20 cellular contexts compared by ENCODE assay signal in the genomic region with DNA sequence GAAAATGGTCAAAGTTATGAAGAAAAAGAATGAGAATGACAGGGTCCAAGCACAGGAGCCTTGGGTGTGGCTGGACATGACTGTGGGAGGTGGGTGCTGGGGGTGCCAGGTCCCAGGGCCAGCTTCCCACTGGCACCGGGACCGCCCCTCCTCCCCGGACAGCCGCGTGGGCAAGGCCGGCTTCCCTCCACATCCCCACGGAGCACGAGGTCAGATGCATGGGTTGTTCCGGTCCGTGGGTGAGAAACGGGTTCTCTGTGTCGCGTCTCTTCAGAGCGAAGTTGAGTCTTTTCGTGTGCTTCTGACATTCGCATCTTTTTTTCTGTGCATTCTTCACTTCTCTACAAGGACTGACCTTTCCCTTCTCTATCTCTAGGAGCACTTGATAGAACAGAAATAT. TPM values are rescaled to one million over a fixed set of nuclear protein-coding genes. Genes with fewer than 3 reads are reported as not detected.
A peak's percentile ranks its signal among the peaks of the same experiment; 100 is the strongest.
DNase-seq lines count a peak whose midpoint lies in the region; ATAC-seq and TF ChIP-seq lines count a peak whose summit lies in the region.
"Had no signal": no experiment of that assay in that cellular context is flagged by ENCODE, and none has a peak within 500 bp of the region (broad histone marks: within the 10 kb centered on the region; RNA-seq: fewer than 3 reads in every experiment).

No MANE protein-coding gene starts in this region.

- no peak overlapping the region for H3K14ac ChIP-seq in neuronal stem cell (ENCODE audit: low read length)

- intact Hi-C loops in vagina (cut with DNase I), result no loop called here

- H3K36me3 Mint-ChIP-seq in progenitor cell of endocrine pancreas (ENCODE audit: insufficient read depth), result no peaks in the 10 kb centered on the region

- TF ChIP-seq CTCF in vagina (IDR thresholded peaks at IDR 0.05), result no peak
- TF ChIP-seq CTCF in progenitor cell of endocrine pancreas (IDR thresholded peaks at IDR 0.05; ENCODE audit: unreplicated experiment), result no peak

- no peak for TF ChIP-seq POLR2A in vagina (IDR thresholded peaks at IDR 0.05)

- no peaks in the 10 kb centered on the region for H3K27me3 ChIP-seq in neuronal stem cell (ENCODE audit: control insufficient read depth in 3 of 3, insufficient read depth in 3 of 3, low read depth in 1 of 3, low read length in 3 of 3)
- H3K27me3 ChIP-seq in vagina, result no peaks in the 10 kb centered on the region

- H3K4me2 ChIP-seq in neuronal stem cell (ENCODE audit: insufficient read depth, low read length, poor library complexity, severe bottlenecking), result no peak overlapping the region

- H3K18ac ChIP-seq in neuronal stem cell (ENCODE audit: low read length), result peak overlapping the region; percentile 68

- no peak overlapping the region for H3K4me3 Mint-ChIP-seq in progenitor cell of endocrine pancreas (ENCODE audit: low read depth)
- H3K4me3 Mint-ChIP-seq: CD4-positive, alpha-beta T cell; H9 had no signal

- H2AFZ ChIP-seq in neuronal stem cell (ENCODE audit: low read length), result no peak overlapping the region

- WGBS in neuronal stem cell (ENCODE audit: extremely low coverage in 2 of 2, insufficient read length in 2 of 2, insufficient replicate concordance in 1 of 2), 2 donors, result no CpG with 5 or more reads among the region's 16 CpGs

- no peak overlapping the region for H3K9ac ChIP-seq in neuronal stem cell (ENCODE audit: low read depth, low read length, poor library complexity)

- peaks cover 6 to 10% of the 10 kb centered on the region in 2 donors for H3K4me1 ChIP-seq in neuronal stem cell (ENCODE audit: control insufficient read depth in 2 of 2, insufficient read depth in 1 of 2, low read depth in 1 of 2, low read length in 2 of 2)
- H3K4me1 ChIP-seq in vagina, result peaks cover 18% of the 10 kb centered on the region

- no peak overlapping the region for H2BK5ac ChIP-seq in neuronal stem cell (ENCODE audit: low read length)

- H2BK12ac ChIP-seq in neuronal stem cell (ENCODE audit: low read length), result no peak overlapping the region

- H3K9me3 Mint-ChIP-seq in progenitor cell of endocrine pancreas (ENCODE audit: low read depth), result no peaks in the 10 kb centered on the region
- H3K9me3 Mint-ChIP-seq: CD4-positive, alpha-beta T cell; H9 had no signal

- H2BK120ac ChIP-seq in neuronal stem cell (ENCODE audit: low read depth, low read length), result no peak overlapping the region

- H4K91ac ChIP-seq in neuronal stem cell (ENCODE audit: low read depth, low read length, poor library complexity), result no peak overlapping the region

- H2BK15ac ChIP-seq in neuronal stem cell (ENCODE audit: low read length), result no peak overlapping the region

- H3K27ac ChIP-seq in neuronal stem cell (replicated peaks; ENCODE audit: low read length) (no peak overlapping the region), vagina (no peak overlapping the region)
- H3K27ac ChIP-seq: C4-2B had no signal

- no peaks in the 10 kb centered on the region for H3K79me1 ChIP-seq in neuronal stem cell (ENCODE audit: low read depth, low read length)

- no peak overlapping the region for H3K23ac ChIP-seq in neuronal stem cell (ENCODE audit: low read depth, low read length, poor library complexity)

- no peak for ATAC-seq in GM21367 (IDR thresholded peaks at IDR 0.05; ENCODE audit: unreplicated experiment)
- ATAC-seq: HepG2 had no signal

- DNase-seq in ecto neural progenitor cell (ENCODE audit: low spot score), result peak; percentile 18
- DNase-seq in islet precursor cell, result peak; percentile 29
- DNase-seq in neuronal stem cell (ENCODE audit: low spot score), result no peak
- peak; percentile 52 for DNase-seq in vagina (ENCODE audit: extremely low spot score in 2 of 2)
- no peak for DNase-seq in progenitor cell of endocrine pancreas (ENCODE audit: low spot score, unreplicated experiment)
- no peak for DNase-seq in AG08396 (ENCODE audit: low spot score)
- DNase-seq: ACHN; AML-193; CD4-positive, alpha-beta T cell; DMS153; DMS79; GDM1; H9 had no signal

- H3K27me3 Mint-ChIP-seq in progenitor cell of endocrine pancreas, result peaks cover 9% of the 10 kb centered on the region

- H3K9me3 ChIP-seq in neuronal stem cell (replicated peaks in 1 of 2; ENCODE audit: control insufficient read depth in 2 of 2, insufficient read depth in 1 of 2, low read depth in 1 of 2, low read length in 2 of 2) (peaks cover 0 to 2% of the 10 kb centered on the region in 2 donors), vagina (no peaks in the 10 kb centered on the region)

- no peak overlapping the region for H4K8ac ChIP-seq in neuronal stem cell (ENCODE audit: low read depth, low read length)

- H2AK5ac ChIP-seq in neuronal stem cell (ENCODE audit: low read depth, low read length), result no peak overlapping the region

- H3K4me1 Mint-ChIP-seq in progenitor cell of endocrine pancreas (ENCODE audit: low read depth), result peaks cover 7% of the 10 kb centered on the region
- H3K4me1 Mint-ChIP-seq: IgD-negative memory B cell had no signal

- no peak overlapping the region for H3K4ac ChIP-seq in neuronal stem cell (ENCODE audit: low read length)

- H3K4me3 ChIP-seq in neuronal stem cell (ENCODE audit: low read length in 2 of 2), result no peak overlapping the region
- no peak overlapping the region for H3K4me3 ChIP-seq in vagina

- H3K36me3 ChIP-seq in neuronal stem cell (replicated peaks in 1 of 2; ENCODE audit: control insufficient read depth in 2 of 2, insufficient read depth in 2 of 2, low read length in 2 of 2), result no peaks in the 10 kb centered on the region
- no peaks in the 10 kb centered on the region for H3K36me3 ChIP-seq in vagina

- H3K27ac Mint-ChIP-seq in progenitor cell of endocrine pancreas, result no peak overlapping the region
- H3K27ac Mint-ChIP-seq: CD4-positive, alpha-beta T cell; H9; IgD-negative memory B cell had no signal

RNA-seq across cellular contexts. Expression of a gene that starts 30.1 kb away (rescaled TPM):
- polyA plus RNA-seq in neuronal stem cell (2013, experiment 1 of 2), result 5.8 TPM
- 5.1 TPM for polyA plus RNA-seq in neuronal stem cell (2013, experiment 2 of 2)
- total RNA-seq in vagina (not detected), progenitor cell of endocrine pancreas (not detected in 2 replicates)
- total RNA-seq: CD4-positive, alpha-beta T cell; Daoy; HepG2 had no signal
- polyA plus RNA-seq: BJ, HepG2, IgD-negative memory B cell had no signal

RNA-seq across cellular contexts. Expression of a gene that starts 51.5 kb away (rescaled TPM):
- polyA plus RNA-seq in neuronal stem cell (2013, experiment 1 of 2), result 0.20 TPM
- 0.18 TPM for polyA plus RNA-seq in neuronal stem cell (2013, experiment 2 of 2)
- total RNA-seq in vagina (not detected), progenitor cell of endocrine pancreas (not detected in 2 replicates)
- total RNA-seq: CD4-positive, alpha-beta T cell; Daoy; H1; H9; HepG2 had no signal
- polyA plus RNA-seq: BJ, IgD-negative memory B cell had no signal

Comparison
In these comparisons a context has a peak if more than half of its experiments do, and no peak if none do; other contexts are left out.
1. DNase-seq: peak in ecto neural progenitor cell (single experiment), islet precursor cell (single experiment) and vagina (2 of 2); none in neuronal stem cell (single experiment), progenitor cell of endocrine pancreas (single experiment) and AG08396 (single experiment).